In genomic region chr2:63981702-63982103, GRCh38 we compare ENCODE assay signal across 25 cellular contexts.
"Had no signal": no experiment of that assay in that cellular context is flagged by ENCODE, and none has a peak within 500 bp of the region (broad histone marks: within the 10 kb centered on the region; RNA-seq: fewer than 3 reads in every experiment).

No MANE protein-coding gene starts in this region.

- H3K27me3 Mint-ChIP-seq: activated CD8-positive, alpha-beta T cell treated with anti-CD3 and anti-CD28 coated beads for 36 hours; activated naive CD4-positive, alpha-beta T cell treated with anti-CD3 and anti-CD28 coated beads, Interleukin-2, amount 10 ng/mL, durations not matched to agents 7 days and 5 days; T-helper 17 cell had no signal

- H3K9me3 ChIP-seq: breast epithelium, colonic mucosa, Peyer's patch had no signal

- ATAC-seq: activated CD8-positive, alpha-beta T cell treated with anti-CD3 and anti-CD28 coated beads for 36 hours; activated T-cell treated with anti-CD3 and anti-CD28 coated beads, Interleukin-2, amount 50 U/mL, for 72 hours; T-helper 17 cell had no signal

- H3K4me3 Mint-ChIP-seq: activated CD8-positive, alpha-beta T cell treated with anti-CD3 and anti-CD28 coated beads for 36 hours; activated naive CD4-positive, alpha-beta T cell treated with anti-CD3 and anti-CD28 coated beads, Interleukin-2, amount 10 ng/mL, durations not matched to agents 7 days and 5 days; activated T-cell treated with anti-CD3 and anti-CD28 coated beads, Interleukin-2, amount 50 U/mL, for 72 hours; T-helper 17 cell had no signal

- H3K27me3 ChIP-seq: breast epithelium, colonic mucosa, Peyer's patch had no signal

- H3K36me3 ChIP-seq: colonic mucosa had no signal

- H3K27ac Mint-ChIP-seq: activated CD8-positive, alpha-beta T cell treated with anti-CD3 and anti-CD28 coated beads for 36 hours; activated naive CD4-positive, alpha-beta T cell treated with anti-CD3 and anti-CD28 coated beads, Interleukin-2, amount 10 ng/mL, durations not matched to agents 7 days and 5 days; activated T-cell treated with anti-CD3 and anti-CD28 coated beads, Interleukin-2, amount 50 U/mL, for 72 hours; activated T-helper 2 cell treated with anti-CD3 and anti-CD28 coated beads, Interferon-gamma antibody, Interleukin-2, Interleukin-4, amounts not matched to agents 10 μg/mL and 5 μg/mL and 100 μg/mL, durations not matched to agents 14 hours and 24 hours and 36 hours; T-helper 17 cell had no signal

- H3K27ac ChIP-seq: breast epithelium, colonic mucosa, Peyer's patch had no signal

- DNase-seq: activated CD4-positive, CD25-positive, alpha-beta regulatory T cell; activated CD8-positive, alpha-beta memory T cell treated with anti-CD3 and anti-CD28 coated beads, Interleukin-2, amount 50 U/mL, for 4 hours; activated CD8-positive, alpha-beta T cell treated with anti-CD3 and anti-CD28 coated beads for 36 hours; activated gamma-delta T cell treated with Interleukin-2 at 50 U/mL for 16 hours; activated naive CD4-positive, alpha-beta T cell treated with anti-CD3 and anti-CD28 coated beads, Interleukin-2, amount 10 ng/mL, durations not matched to agents 7 days and 5 days; activated T-cell treated with anti-CD3 and anti-CD28 coated beads, Interleukin-2, amount 50 U/mL, for 72 hours; aorta; caudate nucleus; colonic mucosa; Karpas-422; NCI-H1105 treated with DMSO at 0.1 percent for 48 hours; NCI-H1436 treated with DMSO at 0.1 percent for 48 hours; NCI-H1930; NCI-H2107; NCI-H2171 treated with DMSO at 0.1 percent for 48 hours; NCI-H226; NCI-H526; NCI-H774; OCI-M1; Peyer's patch; SHP77 treated with DMSO at 0.1 percent for 48 hours; T-helper 17 cell; T-helper 9 cell had no signal

- H3K9me3 Mint-ChIP-seq: activated CD8-positive, alpha-beta T cell treated with anti-CD3 and anti-CD28 coated beads for 36 hours; activated naive CD4-positive, alpha-beta T cell treated with anti-CD3 and anti-CD28 coated beads, Interleukin-2, amount 10 ng/mL, durations not matched to agents 7 days and 5 days; activated T-cell treated with anti-CD3 and anti-CD28 coated beads, Interleukin-2, amount 50 U/mL, for 72 hours; activated T-helper 2 cell treated with anti-CD3 and anti-CD28 coated beads, Interferon-gamma antibody, Interleukin-2, Interleukin-4, amounts not matched to agents 10 μg/mL and 5 μg/mL and 100 μg/mL, durations not matched to agents 14 hours and 24 hours and 36 hours had no signal

- H3K4me3 ChIP-seq: breast epithelium, colonic mucosa, Peyer's patch had no signal

- H3K4me1 ChIP-seq: breast epithelium, colonic mucosa had no signal
